Comparison of ENCODE assay signal across 8 cellular contexts in the genomic region with DNA sequence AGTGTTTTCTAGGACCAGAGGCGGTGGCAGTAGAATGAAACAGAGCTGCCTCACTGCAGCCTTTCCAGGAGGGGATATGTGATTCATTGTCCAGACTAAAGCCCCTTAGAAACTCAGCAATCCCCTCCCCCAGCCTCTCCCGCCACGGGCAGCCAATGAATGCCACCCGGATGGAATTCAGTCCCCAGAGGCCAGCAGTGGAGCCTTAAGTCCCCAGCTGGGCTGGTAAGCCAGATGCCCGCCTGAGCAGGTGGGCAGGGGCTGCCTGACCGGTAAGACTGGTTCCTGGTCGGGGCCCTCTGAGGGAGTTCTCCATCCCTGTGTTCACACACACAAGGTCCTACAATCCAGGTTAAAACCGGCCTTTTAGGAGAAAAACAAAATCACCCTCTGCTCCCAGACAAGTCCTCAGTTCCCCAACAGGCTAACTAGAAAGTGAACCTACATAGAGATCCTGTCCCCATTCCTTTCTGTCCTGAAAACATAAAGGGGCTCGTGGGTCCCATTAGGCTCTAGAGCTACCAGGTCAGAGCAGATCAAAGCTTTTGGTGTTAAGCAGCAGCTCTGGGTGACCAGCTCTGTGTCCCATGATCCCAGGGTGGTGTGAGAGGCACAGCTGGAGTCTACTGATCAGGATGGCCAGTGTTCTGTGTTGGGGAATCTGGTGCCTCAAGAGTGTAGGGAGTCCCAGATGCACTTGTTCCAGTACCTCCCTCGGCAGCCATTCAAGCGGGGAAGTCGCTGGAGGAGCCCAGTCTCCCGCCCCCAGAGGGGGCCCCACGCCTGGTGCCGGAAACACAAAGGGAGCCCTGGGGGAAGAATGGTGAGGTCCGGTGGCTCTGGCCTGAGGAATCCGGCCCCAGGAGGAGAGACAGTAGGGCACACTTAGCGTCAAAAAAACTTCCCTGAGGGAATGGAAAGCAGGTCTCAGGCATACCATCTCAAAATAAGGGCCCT. TPM values are rescaled to one million over a fixed set of nuclear protein-coding genes. Genes with fewer than 3 reads are reported as not detected.
DNase-seq lines count a peak whose midpoint lies in the region; ATAC-seq and TF ChIP-seq lines count a peak whose summit lies in the region.

No MANE protein-coding gene starts in this region.

- no TSS peak for BruUV-seq in PC-3 (replicated peaks; lab: Mats Ljungman, UMichigan)

- H3K9me2 ChIP-seq in PC-3 (replicated peaks; ENCODE audit: low read length) = no peaks in the 10 kb centered on the region

- POLR2A ChIA-PET in PC-3 (lab: Charles Lee; ENCODE audit: unreplicated experiment) = no interaction called here

- ATAC-seq in PC-3 (peak; percentile 12), HG02840 (IDR thresholded peaks at IDR 0.05; ENCODE audit: low FRiP score, unreplicated experiment) (no peak)

- peaks cover 64% of the 10 kb centered on the region for H3K79me2 ChIP-seq in PC-3 (ENCODE audit: low read length)

- CTCF ChIA-PET in PC-3 (lab: Charles Lee) = no interaction called here

- in situ Hi-C loops in GM18951 (cut with MboI; ENCODE audit: low sequenced_read_pairs, unreplicated experiment) = no loop called here

- H3K27ac ChIP-seq in PC-3 (ENCODE audit: low read length) (peak overlapping the region; percentile 58), caudate nucleus (ENCODE audit: low read depth, low read length) (peak overlapping the region; percentile 67)

- intact Hi-C loops in PC-3 (cut with micrococcal nuclease) = no loop called here

- TF ChIP-seq POLR2A in GM18951 (IDR thresholded peaks at IDR 0.05; ENCODE audit: extremely low read depth, insufficient read depth, insufficient read length) = peak; percentile 4

- no peaks in the 10 kb centered on the region for H3F3A ChIP-seq in PC-3 (ENCODE audit: low read length, unreplicated experiment)

- H3K36me3 ChIP-seq in PC-3 (ENCODE audit: low read depth, low read length) = peaks cover 8% of the 10 kb centered on the region

- peak overlapping the region; percentile 85 for H3K4me2 ChIP-seq in PC-3 (ENCODE audit: low read length)

- H2AFZ ChIP-seq in PC-3 (ENCODE audit: low read length) = 0 out of 2 replicates have a peak overlapping the region, but pooled peaks have one; percentile 20

- peaks cover 8% of the 10 kb centered on the region; the same call in 1 of the 2 replicates for H4K20me1 ChIP-seq in PC-3 (ENCODE audit: low read length)

- H3K27me3 ChIP-seq in PC-3 (ENCODE audit: low read length) = no peaks in the 10 kb centered on the region

- H3K9ac ChIP-seq in PC-3 (ENCODE audit: low read length) = peak overlapping the region; percentile 67

- peaks cover 31% of the 10 kb centered on the region for H3K4me1 ChIP-seq in PC-3 (ENCODE audit: insufficient read depth, low read length)

- peak overlapping the region; percentile 82 for H3K4me3 ChIP-seq in PC-3 (ENCODE audit: low read length)

- no peaks in the 10 kb centered on the region for H3K9me3 ChIP-seq in PC-3 (ENCODE audit: low read length)

- no peak for TF ChIP-seq CTCF in PC-3 (conservative IDR thresholded peaks at IDR 0.05; ENCODE audit: low read depth, low read length)

- peak; percentile 12 for DNase-seq in AG08395 (ENCODE audit: low spot score)
- DNase-seq in PC-3 = peak; percentile 77
- DNase-seq in caudate nucleus (lab: John Stamatoyannopoulos, UW) = peak in 17 of 61 donors; percentile 7 to 56 (median 17)
- peak; percentile 61 for DNase-seq in medulla oblongata (ENCODE audit: extremely low spot score)
- DNase-seq in superior temporal gyrus (ENCODE audit: extremely low spot score) = peak; percentile 33
- no peak for DNase-seq in NCI-H2171 treated with DMSO at 0.1 percent for 48 hours (lab: John Stamatoyannopoulos, UW)

RNA-seq across cellular contexts. Expression of a gene that starts 2.6 kb away (rescaled TPM):
- total RNA-seq in PC-3 (2014; rRNA removed) = 31.3 and 40.7 TPM in 2 replicates

RNA-seq across cellular contexts. Expression of a gene that starts 51.2 kb away (rescaled TPM):
- 1.5 and 1.9 TPM in 2 replicates for total RNA-seq in PC-3 (2014; rRNA removed)

RNA-seq across cellular contexts. Expression of a gene that starts 55.9 kb away (rescaled TPM):
- 32.1 and 49.9 TPM in 2 replicates for total RNA-seq in PC-3 (2014; rRNA removed)
